8 cellular contexts compared by ENCODE assay signal in the genomic region with DNA sequence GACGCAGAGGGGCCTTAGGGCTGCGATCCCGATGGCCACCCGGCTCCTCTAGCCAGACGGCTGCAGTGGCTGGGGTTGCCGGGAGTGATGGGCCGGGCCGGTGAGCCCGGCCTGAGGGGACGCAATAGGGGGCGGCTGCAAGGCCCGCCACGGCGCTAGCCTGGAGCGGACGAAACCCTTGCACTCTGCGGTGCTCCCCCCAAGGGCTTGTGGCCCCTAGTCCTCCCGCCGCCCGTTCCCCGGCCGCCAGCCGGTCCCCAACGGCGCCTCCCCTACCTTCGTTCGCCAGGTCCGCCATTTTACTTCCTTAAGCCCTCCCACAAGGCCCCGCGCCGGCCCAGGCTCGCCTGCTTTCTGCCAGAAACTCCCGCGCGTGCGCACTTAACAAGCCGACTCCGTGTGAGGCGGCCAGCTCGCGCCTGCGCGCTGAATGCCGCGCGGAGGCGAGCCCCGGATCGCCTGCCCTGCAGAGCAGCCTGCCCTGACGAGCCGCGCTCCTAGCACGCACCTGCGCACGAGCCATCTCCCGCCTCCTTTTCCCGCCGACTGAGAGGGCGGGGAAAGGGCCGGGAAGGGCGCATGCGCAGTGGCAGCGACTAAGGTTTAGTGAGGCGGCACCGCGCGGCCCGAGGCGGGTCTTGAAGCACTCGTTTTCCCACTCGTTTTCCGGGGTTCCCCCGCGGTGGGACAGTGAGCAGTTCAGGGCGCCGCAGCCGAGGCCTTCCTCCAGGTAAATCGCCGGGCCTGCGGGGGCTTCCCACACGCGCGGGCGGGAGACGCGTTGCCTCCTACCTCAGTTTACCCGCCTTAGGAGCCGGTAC. TPM values are rescaled to one million over a fixed set of nuclear protein-coding genes. Genes with fewer than 3 reads are reported as not detected.
A peak's percentile ranks its signal among the peaks of the same experiment; 100 is the strongest.
DNase-seq lines count a peak whose midpoint lies in the region; ATAC-seq and TF ChIP-seq lines count a peak whose summit lies in the region.

TSS of gene RANBP3 (minus strand) at position 356 of the 821 bp plus-strand sequence. CDS start at position 298, 58 bp downstream.

- H3K9me3 Mint-ChIP-seq in dendritic cell treated with granulocyte-macrophage colony-stimulating factor and Interleukin-4, amounts not matched to agents 40 ng/mL and 50 ng/mL, for 4 days, result no peaks in the 10 kb centered on the region

- peak within 1 kb of the TSS; percentile 87 to 95 (median 92) for H3K27ac ChIP-seq in BLaER1 treated with 17β-estradiol and CSF1 and Interleukin-3, amounts not matched to agents 10 nM and 100 nM
- H3K27ac ChIP-seq in left lung, result peak within 1 kb of the TSS; percentile 85 to 91

- peak within 1 kb of the TSS; percentile 93 to 99 (median 94) for H3K9ac ChIP-seq in BLaER1 treated with 17β-estradiol and CSF1 and Interleukin-3, amounts not matched to agents 10 nM and 100 nM

- peaks cover 53% of the 10 kb centered on the region for H3K4me1 Mint-ChIP-seq in dendritic cell treated with granulocyte-macrophage colony-stimulating factor and Interleukin-4, amounts not matched to agents 40 ng/mL and 50 ng/mL, for 4 days (ENCODE audit: low read depth)

- peak within 1 kb of the TSS; percentile 81 to 99 (median 96) for H3K4me3 ChIP-seq in BLaER1 treated with 17β-estradiol and CSF1 and Interleukin-3, amounts not matched to agents 10 nM and 100 nM
- peak within 1 kb of the TSS; percentile 75 to 96 for H3K4me3 ChIP-seq in left lung

- H3K4me2 ChIP-seq in BLaER1 treated with 17β-estradiol and CSF1 and Interleukin-3, amounts not matched to agents 10 nM and 100 nM, result peak within 1 kb of the TSS; percentile 93 to 100 (median 98)

- no peaks in the 10 kb centered on the region for H3K27me3 ChIP-seq in BLaER1 treated with 17β-estradiol and CSF1 and Interleukin-3, amounts not matched to agents 10 nM and 100 nM
- H3K27me3 ChIP-seq in left lung, result no peaks in the 10 kb centered on the region

- no peaks in the 10 kb centered on the region for H3K27me3 Mint-ChIP-seq in dendritic cell treated with granulocyte-macrophage colony-stimulating factor and Interleukin-4, amounts not matched to agents 40 ng/mL and 50 ng/mL, for 4 days

- peak; percentile 97 for DNase-seq in NCI-H748 (lab: John Stamatoyannopoulos, UW; ENCODE audit: unreplicated experiment)
- peak; percentile 93 to 96 for DNase-seq in activated CD4-positive, alpha-beta T cell treated with anti-CD3 and anti-CD28 coated beads, Interleukin-2, amount 50 U/mL, for 24 hours (ENCODE audit: low read depth in 1 of 2, low spot score in 1 of 2)
- peak; percentile 99 to 100 for DNase-seq in left lung
- DNase-seq in stimulated activated CD4-positive, alpha-beta T cell treated with anti-CD3 and anti-CD28 coated beads, Interleukin-2, amount 100 ng/mL, for 48 hours, result peak; percentile 94 to 95

- H3K4me3 Mint-ChIP-seq in dendritic cell treated with granulocyte-macrophage colony-stimulating factor and Interleukin-4, amounts not matched to agents 40 ng/mL and 50 ng/mL, for 4 days, result peak within 1 kb of the TSS; percentile 82

- peak; percentile 82 for ATAC-seq in GM19351 (IDR thresholded peaks at IDR 0.05; ENCODE audit: unreplicated experiment)
- ATAC-seq in HG03521 (IDR thresholded peaks at IDR 0.05; ENCODE audit: unreplicated experiment), result peak; percentile 91
- peak; percentile 92 for ATAC-seq in left lung

- intact Hi-C loops in dendritic cell treated with granulocyte-macrophage colony-stimulating factor and Interleukin-4, amounts not matched to agents 40 ng/mL and 50 ng/mL, for 4 days (cut with micrococcal nuclease), result loop anchor here (1.0 kb wide), 1 partner anchor 75 kb away; the partner anchor contains the start of gene NDUFA11
- intact Hi-C loops in left lung (cut with DNase I), result no loop called here

- peaks cover 33 to 52% (median 46%) of the 10 kb centered on the region in 11 experiments for H4K20me1 ChIP-seq in BLaER1 treated with 17β-estradiol and CSF1 and Interleukin-3, amounts not matched to agents 10 nM and 100 nM

- peaks cover 54% of the 10 kb centered on the region for H3K36me3 Mint-ChIP-seq in dendritic cell treated with granulocyte-macrophage colony-stimulating factor and Interleukin-4, amounts not matched to agents 40 ng/mL and 50 ng/mL, for 4 days (ENCODE audit: low read depth)

- H3K4me1 ChIP-seq in BLaER1 treated with 17β-estradiol and CSF1 and Interleukin-3, amounts not matched to agents 10 nM and 100 nM, result peaks cover 59 to 72% (median 68%) of the 10 kb centered on the region in 10 experiments
- peaks cover 23 to 62% of the 10 kb centered on the region in 2 donors for H3K4me1 ChIP-seq in left lung

- peaks cover 23 to 50% (median 41%) of the 10 kb centered on the region in 11 experiments for H3K36me3 ChIP-seq in BLaER1 treated with 17β-estradiol and CSF1 and Interleukin-3, amounts not matched to agents 10 nM and 100 nM
- peaks cover 0 to 14% of the 10 kb centered on the region in 2 donors for H3K36me3 ChIP-seq in left lung

- H3K9me3 ChIP-seq in BLaER1 treated with 17β-estradiol and CSF1 and Interleukin-3, amounts not matched to agents 10 nM and 100 nM (replicated peaks in 1 of 11), result 0 out of 22 replicates have a peak, but pooled peaks cover 0 to 7% (median 0%) of the 10 kb centered on the region in 11 experiments
- no peaks in the 10 kb centered on the region for H3K9me3 ChIP-seq in left lung

- TF ChIP-seq CTCF in left lung (IDR thresholded peaks at IDR 0.05), result no peak

- peak within 1 kb of the TSS; percentile 86 for H3K27ac Mint-ChIP-seq in dendritic cell treated with granulocyte-macrophage colony-stimulating factor and Interleukin-4, amounts not matched to agents 40 ng/mL and 50 ng/mL, for 4 days

RNA-seq across cellular contexts. Expression of gene RANBP3, which starts in this region (rescaled TPM):
- 10 to 100 TPM; 64.6 to 69.0 TPM for total RNA-seq in left lung

Comparison
In these comparisons a context has a peak if more than half of its experiments do, and no peak if none do; other contexts are left out.
1. Peak in every context shown above with its lines: DNase-seq, ATAC-seq, H3K4me3 ChIP-seq and H3K27ac ChIP-seq.